Comparison of ENCODE assay signal across 9 cellular contexts in genomic region chr22:43110444-43110926, GRCh38. TPM values are rescaled to one million over a fixed set of nuclear protein-coding genes. Genes with fewer than 3 reads are reported as not detected.
DNase-seq lines count a peak whose midpoint lies in the region; ATAC-seq, FAIRE-seq and TF ChIP-seq lines count a peak whose summit lies in the region.
"Had no signal": no experiment of that assay in that cellular context is flagged by ENCODE, and none has a peak within 500 bp of the region (broad histone marks: within the 10 kb centered on the region; RNA-seq: fewer than 3 reads in every experiment).

Gene BIK (plus strand): TSS chr22:43110750. CDS start chr22:43124023, 13,273 bp downstream.

- no peaks in the 10 kb centered on the region for H3K36me3 Mint-ChIP-seq in astrocyte (ENCODE audit: low read depth, unreplicated experiment)

- H3K9me3 Mint-ChIP-seq in astrocyte (ENCODE audit: unreplicated experiment) = peaks cover 2% of the 10 kb centered on the region

- H3K79me2 ChIP-seq in astrocyte (ENCODE audit: insufficient read depth, low read length) = no peaks in the 10 kb centered on the region

- TF ChIP-seq CTCF in GM06990 (IDR thresholded peaks at IDR 0.05; ENCODE audit: insufficient read depth, low read length, poor library complexity, severe bottlenecking) (peak; percentile 48), astrocyte (IDR thresholded peaks at IDR 0.05; ENCODE audit: insufficient read depth, low read depth, low read length) (no peak)

- H3K4me3 ChIP-seq in GM06990 (replicated peaks; ENCODE audit: low read depth, low read length) = peak within 1 kb of the TSS; percentile 76
- peak within 1 kb of the TSS; percentile 69 for H3K4me3 ChIP-seq in HUES48 (ENCODE audit: low read depth, low read length)
- H3K4me3 ChIP-seq in astrocyte (ENCODE audit: insufficient read depth, low read depth, low read length) = peak within 1 kb of the TSS; percentile 47
- peak within 1 kb of the TSS; percentile 77 for H3K4me3 ChIP-seq in iPS-18a (ENCODE audit: low read length)

- H3K9ac ChIP-seq in HUES48 (ENCODE audit: low read depth, low read length) = peak within 1 kb of the TSS; percentile 42; the same call in 1 of the 2 replicates
- H3K9ac ChIP-seq in astrocyte (ENCODE audit: low read length) = no peak within 1 kb of the TSS
- H3K9ac ChIP-seq in iPS-18a (ENCODE audit: low read length) = no peak within 1 kb of the TSS

- H3K4me3 Mint-ChIP-seq in astrocyte (ENCODE audit: unreplicated experiment) = peak within 1 kb of the TSS; percentile 77

- FAIRE-seq in astrocyte (lab: Jason Lieb, UNC) = no peak

- H3K27ac Mint-ChIP-seq in astrocyte (ENCODE audit: unreplicated experiment) = no peak within 1 kb of the TSS

- H3K9me3 ChIP-seq in HUES48 (ENCODE audit: control insufficient read depth, insufficient read depth, low read length) (no peaks in the 10 kb centered on the region), astrocyte (ENCODE audit: insufficient read depth, low read depth, low read length) (no peaks in the 10 kb centered on the region), iPS-18a (ENCODE audit: control insufficient read depth, low read depth, low read length) (no peaks in the 10 kb centered on the region)

- DNase-seq in GM06990 (ENCODE audit: extremely low read depth, insufficient read length) (peak; percentile 67), T-helper 1 cell (peak in 3 of 5 donors; percentile 23 to 40 (median 26)), astrocyte (ENCODE audit: low read depth) (no peak), inferior parietal cortex (ENCODE audit: extremely low spot score) (no peak)
- DNase-seq in stimulated activated CD4-positive, alpha-beta T cell treated with anti-CD3 and anti-CD28 coated beads, Interleukin-12 subunit alpha, Interleukin-12 subunit beta, amount 100 ng/mL, for 4 hours = peak; percentile 41

- peak within 1 kb of the TSS; percentile 69 for H2AFZ ChIP-seq in astrocyte (ENCODE audit: low read depth, low read length)

- H3K4me1 Mint-ChIP-seq in astrocyte (ENCODE audit: low read depth, unreplicated experiment) = no peaks in the 10 kb centered on the region

- H3K36me3 ChIP-seq in GM06990 (ENCODE audit: control insufficient read depth, insufficient read depth, low read length) (no peaks in the 10 kb centered on the region), HUES48 (ENCODE audit: control insufficient read depth, insufficient read depth, low read length) (no peaks in the 10 kb centered on the region), astrocyte (ENCODE audit: insufficient read depth, low read length) (no peaks in the 10 kb centered on the region), iPS-18a (ENCODE audit: control insufficient read depth, low read depth, low read length) (no peaks in the 10 kb centered on the region)

- no peak for ATAC-seq in HG03378 (IDR thresholded peaks at IDR 0.05; ENCODE audit: unreplicated experiment)

- H3K4me1 ChIP-seq in HUES48 (ENCODE audit: control insufficient read depth, insufficient read depth, low read length) = peaks cover 8% of the 10 kb centered on the region
- peaks cover 7% of the 10 kb centered on the region for H3K4me1 ChIP-seq in astrocyte (ENCODE audit: insufficient read depth, low read length)
- peaks cover 4% of the 10 kb centered on the region for H3K4me1 ChIP-seq in iPS-18a (ENCODE audit: control insufficient read depth, low read depth, low read length)

- peaks cover 49% of the 10 kb centered on the region for H3K27me3 Mint-ChIP-seq in astrocyte (ENCODE audit: low read depth, unreplicated experiment)

- H3K27ac ChIP-seq in HUES48 (ENCODE audit: low read depth, low read length) (peak within 1 kb of the TSS; percentile 43), astrocyte (ENCODE audit: low read depth, low read length) (no peak within 1 kb of the TSS), iPS-18a (ENCODE audit: low read length) (no peak within 1 kb of the TSS)
- H3K27ac ChIP-seq: epithelial cell of prostate had no signal

- peak within 1 kb of the TSS; percentile 86 for H3K4me2 ChIP-seq in astrocyte (ENCODE audit: low read length)

- H4K20me1 ChIP-seq in astrocyte (ENCODE audit: insufficient read depth, low read length) = no peaks in the 10 kb centered on the region

- H3K27me3 ChIP-seq in GM06990 (replicated peaks; ENCODE audit: control insufficient read depth, insufficient read depth, low read length) (no peaks in the 10 kb centered on the region; the same call in 1 of the 2 replicates), HUES48 (ENCODE audit: control insufficient read depth, insufficient read depth, low read length) (peaks cover 41% of the 10 kb centered on the region), astrocyte (ENCODE audit: insufficient read depth, low read length) (peaks cover 42% of the 10 kb centered on the region), iPS-18a (ENCODE audit: control insufficient read depth, insufficient read depth, low read length) (peaks cover 56% of the 10 kb centered on the region)

RNA-seq across cellular contexts. Expression of gene BIK, which starts in this region (rescaled TPM):
- total RNA-seq in astrocyte = 0.31 and 0.32 TPM in 2 replicates

Comparison
In these comparisons a context has a peak if more than half of its experiments do, and no peak if none do; other contexts are left out.
1. DNase-seq: peak in GM06990 (single experiment), T-helper 1 cell (3 of 5) and stimulated activated CD4-positive, alpha-beta T cell treated with anti-CD3 and anti-CD28 coated beads, Interleukin-12 subunit alpha, Interleukin-12 subunit beta, amount 100 ng/mL, for 4 hours (single experiment); none in astrocyte (single experiment) and inferior parietal cortex (single experiment).
2. Peak in every context shown above with its lines, with median percentiles within 50 percentile points of each other: H3K4me3 ChIP-seq.